1 cellular context compared by ENCODE assay signal in the genomic region with DNA sequence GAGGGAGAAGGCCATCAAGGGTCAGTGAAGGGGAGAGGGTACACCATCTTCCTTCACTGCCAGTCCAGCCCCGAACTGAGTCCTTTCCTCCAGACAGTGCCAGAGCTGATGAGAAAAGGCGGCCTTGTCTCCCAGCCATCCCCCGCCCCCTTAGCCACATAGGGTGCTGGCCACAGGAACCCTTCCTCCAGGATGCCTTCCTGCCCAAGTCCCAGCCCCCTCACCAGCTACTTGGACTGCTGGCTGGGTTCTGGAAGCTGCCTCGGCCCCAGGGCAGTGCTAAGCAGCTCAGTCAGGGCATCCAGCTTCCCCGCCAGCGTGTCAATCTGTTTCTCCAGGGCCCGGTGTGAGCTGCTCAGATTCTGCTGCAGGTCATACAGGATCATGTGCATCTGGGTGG.
TF ChIP-seq lines count a peak whose summit lies in the region.

No MANE protein-coding gene starts in this region.

TF ChIP-seq in GM12878, 131 proteins besides CTCF, POLR2A, EP300 and RAD21:
- TF ChIP-seq MLLT1 (IDR thresholded peaks at IDR 0.05) (no peak), ZNF24 (IDR thresholded peaks at IDR 0.05) (no peak), NFIC (IDR thresholded peaks at IDR 0.05; ENCODE audit: low read depth, low read length) (no peak), GATAD2B (conservative IDR thresholded peaks at IDR 0.05; ENCODE audit: low read depth) (no peak), NKRF (conservative IDR thresholded peaks at IDR 0.05) (no peak), POU2F2 (IDR thresholded peaks at IDR 0.05; ENCODE audit: borderline replicate concordance, low read depth, low read length) (no peak), ZSCAN29 (IDR thresholded peaks at IDR 0.05) (no peak), NR2F1 (conservative IDR thresholded peaks at IDR 0.05) (no peak), ATF2 (IDR thresholded peaks at IDR 0.05; ENCODE audit: low read length) (no peak), SIN3A (IDR thresholded peaks at IDR 0.05; ENCODE audit: low read depth, low read length) (no peak), LARP7 (IDR thresholded peaks at IDR 0.05) (no peak), BMI1 (IDR thresholded peaks at IDR 0.05; ENCODE audit: borderline replicate concordance) (no peak)
- TF ChIP-seq, protein P1, sequence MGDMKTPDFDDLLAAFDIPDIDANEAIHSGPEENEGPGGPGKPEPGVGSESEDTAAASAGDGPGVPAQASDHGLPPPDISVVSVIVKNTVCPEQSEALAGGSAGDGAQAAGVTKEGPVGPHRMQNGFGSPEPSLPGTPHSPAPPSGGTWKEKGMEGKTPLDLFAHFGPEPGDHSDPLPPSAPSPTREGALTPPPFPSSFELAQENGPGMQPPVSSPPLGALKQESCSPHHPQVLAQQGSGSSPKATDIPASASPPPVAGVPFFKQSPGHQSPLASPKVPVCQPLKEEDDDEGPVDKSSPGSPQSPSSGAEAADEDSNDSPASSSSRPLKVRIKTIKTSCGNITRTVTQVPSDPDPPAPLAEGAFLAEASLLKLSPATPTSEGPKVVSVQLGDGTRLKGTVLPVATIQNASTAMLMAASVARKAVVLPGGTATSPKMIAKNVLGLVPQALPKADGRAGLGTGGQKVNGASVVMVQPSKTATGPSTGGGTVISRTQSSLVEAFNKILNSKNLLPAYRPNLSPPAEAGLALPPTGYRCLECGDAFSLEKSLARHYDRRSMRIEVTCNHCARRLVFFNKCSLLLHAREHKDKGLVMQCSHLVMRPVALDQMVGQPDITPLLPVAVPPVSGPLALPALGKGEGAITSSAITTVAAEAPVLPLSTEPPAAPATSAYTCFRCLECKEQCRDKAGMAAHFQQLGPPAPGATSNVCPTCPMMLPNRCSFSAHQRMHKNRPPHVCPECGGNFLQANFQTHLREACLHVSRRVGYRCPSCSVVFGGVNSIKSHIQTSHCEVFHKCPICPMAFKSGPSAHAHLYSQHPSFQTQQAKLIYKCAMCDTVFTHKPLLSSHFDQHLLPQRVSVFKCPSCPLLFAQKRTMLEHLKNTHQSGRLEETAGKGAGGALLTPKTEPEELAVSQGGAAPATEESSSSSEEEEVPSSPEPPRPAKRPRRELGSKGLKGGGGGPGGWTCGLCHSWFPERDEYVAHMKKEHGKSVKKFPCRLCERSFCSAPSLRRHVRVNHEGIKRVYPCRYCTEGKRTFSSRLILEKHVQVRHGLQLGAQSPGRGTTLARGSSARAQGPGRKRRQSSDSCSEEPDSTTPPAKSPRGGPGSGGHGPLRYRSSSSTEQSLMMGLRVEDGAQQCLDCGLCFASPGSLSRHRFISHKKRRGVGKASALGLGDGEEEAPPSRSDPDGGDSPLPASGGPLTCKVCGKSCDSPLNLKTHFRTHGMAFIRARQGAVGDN (IDR thresholded peaks at IDR 0.05) = no peak
